Comparison of ENCODE assay signal across 23 cellular contexts in genomic region chr1:236724521-236724920, GRCh38. TPM values are rescaled to one million over a fixed set of nuclear protein-coding genes. Genes with fewer than 3 reads are reported as not detected.
"Had no signal": no experiment of that assay in that cellular context is flagged by ENCODE, and none has a peak within 500 bp of the region (broad histone marks: within the 10 kb centered on the region; RNA-seq: fewer than 3 reads in every experiment).

No MANE protein-coding gene starts in this region.

- H3K27me3 ChIP-seq: dorsolateral prefrontal cortex, heart right ventricle, pancreas, right lobe of liver, testis, tibial nerve had no signal

- H3K4me1 Mint-ChIP-seq: mesothelial cell of epicardium; naive B cell; stimulated activated naive B cell treated with anti-CD40 and anti-IgM and Interleukin-4, amounts not matched to agents 10 μg/mL and 1 μg/mL and 100 μg/mL, for 72 hours; stimulated activated naive CD8-positive, alpha-beta T cell treated with anti-CD3 and anti-CD28 coated beads, Interleukin-15, amount 100 ng/mL, for 72 hours had no signal

- H3K4me1 ChIP-seq: lower lobe of right lung, pancreas, right lobe of liver, tibial nerve had no signal

- ATAC-seq: left lobe of liver; lower lobe of right lung; pancreas; right lobe of liver; stimulated activated naive B cell treated with anti-CD40 and anti-IgM and Interleukin-4, amounts not matched to agents 10 μg/mL and 1 μg/mL and 100 μg/mL, for 72 hours; stimulated activated naive CD8-positive, alpha-beta T cell treated with anti-CD3 and anti-CD28 coated beads, Interleukin-15, amount 100 ng/mL, for 72 hours had no signal

- H3K36me3 ChIP-seq: lower lobe of right lung, pancreas, right lobe of liver, tibial nerve had no signal

- H3K4me3 ChIP-seq: dorsolateral prefrontal cortex, heart right ventricle, lower lobe of right lung, pancreas, right lobe of liver, skin epidermis, testis, tibial nerve had no signal

- H3K36me3 Mint-ChIP-seq: mesothelial cell of epicardium, naive B cell had no signal

- H3K4me3 Mint-ChIP-seq: memory B cell; mesothelial cell of epicardium; naive B cell; stimulated activated naive B cell treated with anti-CD40 and anti-IgM and Interleukin-4, amounts not matched to agents 10 μg/mL and 1 μg/mL and 100 μg/mL, for 72 hours; stimulated activated naive CD8-positive, alpha-beta T cell treated with anti-CD3 and anti-CD28 coated beads, Interleukin-15, amount 100 ng/mL, for 72 hours had no signal

- H3K27ac Mint-ChIP-seq: memory B cell; mesothelial cell of epicardium; naive B cell; progenitor cell of endocrine pancreas; stimulated activated naive B cell treated with anti-CD40 and anti-IgM and Interleukin-4, amounts not matched to agents 10 μg/mL and 1 μg/mL and 100 μg/mL, for 72 hours; stimulated activated naive CD8-positive, alpha-beta T cell treated with anti-CD3 and anti-CD28 coated beads, Interleukin-15, amount 100 ng/mL, for 72 hours had no signal

- H3K27me3 Mint-ChIP-seq: stimulated activated naive CD8-positive, alpha-beta T cell treated with anti-CD3 and anti-CD28 coated beads, Interleukin-15, amount 100 ng/mL, for 72 hours had no signal

- DNase-seq: cortex of kidney; dorsolateral prefrontal cortex; effector CD8-positive, alpha-beta T cell; heart right ventricle; hypothalamus; kidney glomerular epithelial cell; lower lobe of right lung; naive B cell; occipital lobe; pancreas; right lobe of liver; stimulated activated CD4-positive, alpha-beta T cell treated with anti-CD3 and anti-CD28 coated beads, Interleukin-2, amount 100 ng/mL, for 24 hours; stimulated activated CD4-positive, alpha-beta T cell treated with anti-CD3 and anti-CD28 coated beads, Interleukin-4, amount 100 ng/mL, for 4 hours; stimulated activated naive B cell treated with anti-CD40 and anti-IgM and Interleukin-4, amounts not matched to agents 10 μg/mL and 1 μg/mL and 100 μg/mL, for 72 hours; stimulated activated naive CD8-positive, alpha-beta T cell treated with anti-CD3 and anti-CD28 coated beads, Interleukin-15, amount 100 ng/mL, for 72 hours; testis had no signal

- H3K9me3 Mint-ChIP-seq: mesothelial cell of epicardium; nephron; stimulated activated naive CD8-positive, alpha-beta T cell treated with anti-CD3 and anti-CD28 coated beads, Interleukin-15, amount 100 ng/mL, for 72 hours had no signal

- H3K9me3 ChIP-seq: heart right ventricle, lower lobe of right lung, pancreas, right lobe of liver, testis, tibial nerve had no signal

- H3K27ac ChIP-seq: dorsolateral prefrontal cortex, lower lobe of right lung, pancreas, right lobe of liver, skin epidermis, testis, tibial nerve had no signal

RNA-seq across cellular contexts. Expression of gene ACTN2, which starts 38.2 kb away (rescaled TPM):
- total RNA-seq: left lobe of liver had no signal
